Comparison of ENCODE assay signal across 17 cellular contexts in the genomic region with DNA sequence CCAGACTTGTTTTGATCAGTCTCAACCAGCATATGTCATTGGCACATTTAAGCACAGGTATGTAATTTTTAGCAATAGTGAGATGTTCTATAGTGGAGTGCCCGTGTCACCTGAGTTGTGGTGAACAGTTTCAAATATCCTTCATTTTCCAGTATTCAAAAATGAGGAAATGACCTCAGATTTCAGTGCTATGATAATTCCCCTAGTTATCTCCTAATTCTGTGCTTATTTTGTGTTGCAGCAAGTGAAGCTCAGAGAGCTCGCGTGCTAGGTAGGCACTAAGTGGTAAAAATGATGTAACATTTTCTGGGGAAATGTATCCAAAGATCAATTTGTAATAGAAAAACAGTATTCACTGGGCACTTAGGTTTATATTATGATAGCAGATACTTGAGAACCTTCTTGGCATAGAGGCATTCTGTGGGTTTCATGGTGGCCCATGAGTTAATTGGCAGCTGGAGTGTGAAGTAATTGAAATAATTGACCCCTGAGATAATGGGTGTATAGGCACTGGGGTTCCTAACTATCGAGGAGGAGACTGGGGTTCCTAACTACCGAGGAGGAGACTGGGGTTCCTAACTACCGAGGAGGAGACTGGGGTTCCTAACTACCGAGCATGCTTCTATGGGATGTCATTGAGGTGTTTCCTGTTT.
DNase-seq lines count a peak whose midpoint lies in the region; ATAC-seq and TF ChIP-seq lines count a peak whose summit lies in the region.
"Had no signal": no experiment of that assay in that cellular context is flagged by ENCODE, and none has a peak within 500 bp of the region (broad histone marks: within the 10 kb centered on the region; RNA-seq: fewer than 3 reads in every experiment).

No MANE protein-coding gene starts in this region.

- H3K27me3 ChIP-seq in left ventricle myocardium inferior (ENCODE audit: low read depth) = no peaks in the 10 kb centered on the region
- no peaks in the 10 kb centered on the region for H3K27me3 ChIP-seq in fibroblast of lung (ENCODE audit: control insufficient read depth, insufficient read depth, low read length)
- H3K27me3 ChIP-seq: Peyer's patch, right atrium auricular region had no signal

- ATAC-seq in stimulated activated naive CD8-positive, alpha-beta T cell treated with anti-CD3 and anti-CD28 coated beads, Interleukin-15, amount 100 ng/mL, for 72 hours = no peak
- ATAC-seq: left ventricle myocardium superior had no signal

- H3K4me1 Mint-ChIP-seq in stimulated activated naive CD8-positive, alpha-beta T cell treated with anti-CD3 and anti-CD28 coated beads, Interleukin-15, amount 100 ng/mL, for 72 hours = peaks cover 54% of the 10 kb centered on the region

- H3K27ac Mint-ChIP-seq in stimulated activated naive CD8-positive, alpha-beta T cell treated with anti-CD3 and anti-CD28 coated beads, Interleukin-15, amount 100 ng/mL, for 72 hours = peak overlapping the region in 1 of 2 donors; percentile 57

- WGBS in urinary bladder = 86% methylated on average over 7 of the region's 7 CpGs

- no peaks in the 10 kb centered on the region for H3K36me3 ChIP-seq in left ventricle myocardium inferior
- H3K36me3 ChIP-seq in fibroblast of lung (ENCODE audit: control insufficient read depth, insufficient read depth, low read length) = peaks cover 2% of the 10 kb centered on the region
- H3K36me3 ChIP-seq in urinary bladder (ENCODE audit: insufficient read depth) = no peaks in the 10 kb centered on the region
- H3K36me3 ChIP-seq: Peyer's patch, right atrium auricular region had no signal

- H3K9me3 ChIP-seq in left ventricle myocardium inferior (replicated peaks) (no peaks in the 10 kb centered on the region), fibroblast of lung (ENCODE audit: control insufficient read depth, insufficient read depth, low read depth, low read length) (no peaks in the 10 kb centered on the region)
- H3K9me3 ChIP-seq: Caco-2, Peyer's patch, right atrium auricular region had no signal

- H3K4me3 Mint-ChIP-seq in stimulated activated naive CD8-positive, alpha-beta T cell treated with anti-CD3 and anti-CD28 coated beads, Interleukin-15, amount 100 ng/mL, for 72 hours = no peak overlapping the region

- no peaks in the 10 kb centered on the region for H3K27me3 Mint-ChIP-seq in stimulated activated naive CD8-positive, alpha-beta T cell treated with anti-CD3 and anti-CD28 coated beads, Interleukin-15, amount 100 ng/mL, for 72 hours

- no peak overlapping the region for H3K4me3 ChIP-seq in left ventricle myocardium inferior
- H3K4me3 ChIP-seq in fibroblast of lung (replicated peaks in 1 of 4; ENCODE audit: control extremely low read depth in 1 of 4, insufficient read depth in 1 of 4, low read depth in 3 of 4, low read length in 4 of 4) = no peak overlapping the region
- no peak overlapping the region for H3K4me3 ChIP-seq in urinary bladder (ENCODE audit: low read depth, low read length)
- H3K4me3 ChIP-seq: Peyer's patch, right atrium auricular region had no signal

- no peak for TF ChIP-seq CTCF in left ventricle myocardium inferior (IDR thresholded peaks at IDR 0.05; ENCODE audit: borderline replicate concordance)
- TF ChIP-seq CTCF in fibroblast of lung (conservative IDR thresholded peaks at IDR 0.05 in 1 of 2, IDR thresholded peaks at IDR 0.05 in 1 of 2; ENCODE audit: low read depth in 1 of 2, low read length in 2 of 2) = no peak

- no peak overlapping the region for H3K9ac ChIP-seq in fibroblast of lung (ENCODE audit: insufficient read depth, low read length)

- peaks cover 54% of the 10 kb centered on the region for H3K79me2 ChIP-seq in fibroblast of lung (ENCODE audit: control insufficient read depth, insufficient read depth, low read length)

- H3K27ac ChIP-seq in left ventricle myocardium inferior (replicated peaks) (peak overlapping the region; percentile 62), fibroblast of lung (ENCODE audit: insufficient read depth, low read length) (peak overlapping the region; percentile 89), urinary bladder (ENCODE audit: low read depth) (peak overlapping the region; percentile 6)
- H3K27ac ChIP-seq: right atrium auricular region had no signal

- H3K4me1 ChIP-seq in left ventricle myocardium inferior (peaks cover under 1% of the 10 kb centered on the region), fibroblast of lung (ENCODE audit: control insufficient read depth, extremely low read depth, insufficient read depth, low read length) (peaks cover 37% of the 10 kb centered on the region), urinary bladder (ENCODE audit: insufficient read depth) (peaks cover 1% of the 10 kb centered on the region)

- intact Hi-C loops in left ventricle myocardium inferior (cut with micrococcal nuclease) (no loop called here), cardiac septum (cut with DNase I) (no loop called here)

- no peaks in the 10 kb centered on the region for H4K20me1 ChIP-seq in fibroblast of lung (ENCODE audit: control insufficient read depth, extremely low read depth, insufficient read depth, low read length)

- no peak for DNase-seq in left ventricle myocardium inferior
- no peak for DNase-seq in cardiac septum (ENCODE audit: low spot score)
- DNase-seq in MV-4-11 (lab: John Stamatoyannopoulos, UW) = peak; percentile 10
- no peak for DNase-seq in fibroblast of lung (ENCODE audit: low read depth in 2 of 2)
- DNase-seq in GOT3 (lab: John Stamatoyannopoulos, UW) = no peak
- DNase-seq in stimulated activated naive CD8-positive, alpha-beta T cell treated with anti-CD3 and anti-CD28 coated beads, Interleukin-15, amount 100 ng/mL, for 72 hours = no peak
- no peak for DNase-seq in kidney tubule cell (ENCODE audit: low spot score)
- DNase-seq: activated gamma-delta T cell treated with Interleukin-2 at 50 U/mL for 16 hours, aorta, Caco-2, glutamatergic neuron, left ventricle myocardium superior, NCI-H2171, NCI-H774, Peyer's patch had no signal

- H2AFZ ChIP-seq in fibroblast of lung (ENCODE audit: low read length) = no peak overlapping the region

- H3K9me3 Mint-ChIP-seq in stimulated activated naive CD8-positive, alpha-beta T cell treated with anti-CD3 and anti-CD28 coated beads, Interleukin-15, amount 100 ng/mL, for 72 hours = peaks cover 16 to 17% of the 10 kb centered on the region in 2 donors

- H3K4me2 ChIP-seq in fibroblast of lung (ENCODE audit: extremely low read depth, insufficient read depth, low read length) = peak overlapping the region; percentile 4

Comparison
In these comparisons a context has a peak if more than half of its experiments do, and no peak if none do; other contexts are left out.
1. H3K27ac ChIP-seq: peak in every context shown above with its lines; median percentile 89 in fibroblast of lung; 62 in left ventricle myocardium inferior; 6 in urinary bladder.